In genomic region chr13:98577823-98578285, GRCh38 we compare ENCODE assay signal across 8 cellular contexts. TPM values are rescaled to one million over a fixed set of nuclear protein-coding genes. Genes with fewer than 3 reads are reported as not detected.
DNase-seq lines count a peak whose midpoint lies in the region; ATAC-seq and TF ChIP-seq lines count a peak whose summit lies in the region.

No MANE protein-coding gene starts in this region.

- H3K27ac Mint-ChIP-seq in activated B cell treated with CpG ODN at 0.5 μM for 24 hours: peak overlapping the region; percentile 91

- no peaks in the 10 kb centered on the region for H3K27me3 Mint-ChIP-seq in activated B cell treated with CpG ODN at 0.5 μM for 24 hours

- H3K4me3 Mint-ChIP-seq in activated B cell treated with CpG ODN at 0.5 μM for 24 hours: peak overlapping the region; percentile 86

- H3K9me3 Mint-ChIP-seq in activated B cell treated with CpG ODN at 0.5 μM for 24 hours: no peaks in the 10 kb centered on the region

- H3K4me3 ChIP-seq in HFF-Myc (replicated peaks; ENCODE audit: low read depth, low read length) (peak overlapping the region; percentile 54), skeletal muscle tissue (ENCODE audit: low read length in 3 of 3) (peak overlapping the region; percentile 65 to 89 (median 86))

- TF ChIP-seq CTCF in HFF-Myc (IDR thresholded peaks at IDR 0.05; ENCODE audit: low read depth, low read length, missing control alignments): no peak
- no peak for TF ChIP-seq CTCF in activated B cell treated with CpG ODN at 0.5 μM for 24 hours (IDR thresholded peaks at IDR 0.05)

- H3K27ac ChIP-seq in skeletal muscle tissue (ENCODE audit: low read depth, low read length): peak overlapping the region; percentile 86

- DNase-seq in HFF-Myc (ENCODE audit: extremely low read depth, low read depth) (no peak), activated B cell treated with CpG ODN at 0.5 μM for 24 hours (no peak), left ventricle myocardium superior (no peak), HUDEP-2 (lab: John Stamatoyannopoulos, UW; ENCODE audit: unreplicated experiment in 76 of 76) (no peak)

- CTCF ChIA-PET in activated B cell treated with CpG ODN at 0.5 μM for 24 hours (lab: Charles Lee): interaction anchor here (0.7 to 1.7 kb wide), 3 partner anchors 109 to 132 kb away, joined by 3 to 10 read pairs (median 4); no protein-coding TSS in a partner anchor

- H3K4me1 Mint-ChIP-seq in activated B cell treated with CpG ODN at 0.5 μM for 24 hours: peaks cover 39% of the 10 kb centered on the region

- no peak for ATAC-seq in activated B cell treated with CpG ODN at 0.5 μM for 24 hours (ENCODE audit: low read depth)
- peak; percentile 3 for ATAC-seq in left ventricle myocardium superior
- no peak for ATAC-seq in GM19035 (IDR thresholded peaks at IDR 0.05; ENCODE audit: unreplicated experiment)
- ATAC-seq in GM21723 (IDR thresholded peaks at IDR 0.05; ENCODE audit: unreplicated experiment): no peak
- ATAC-seq in HG03520 (IDR thresholded peaks at IDR 0.05; ENCODE audit: unreplicated experiment): no peak

- H3K36me3 ChIP-seq in skeletal muscle tissue (ENCODE audit: control insufficient read depth in 3 of 3, insufficient read depth in 3 of 3, low read length in 3 of 3): no peaks in the 10 kb centered on the region

- POLR2A ChIA-PET in activated B cell treated with CpG ODN at 0.5 μM for 24 hours (lab: Charles Lee): interaction anchor here (0.6 to 3.0 kb wide), 13 partner anchors 13 to 1145 kb away, joined by 3 to 22 read pairs (median 4); no protein-coding TSS in a partner anchor

- H3K9me3 ChIP-seq in skeletal muscle tissue (ENCODE audit: control insufficient read depth in 3 of 3, low read length in 3 of 3): no peaks in the 10 kb centered on the region

- no peaks in the 10 kb centered on the region for H3K27me3 ChIP-seq in skeletal muscle tissue (ENCODE audit: control insufficient read depth in 3 of 3, insufficient read depth in 3 of 3, low read length in 3 of 3)

- H3K36me3 Mint-ChIP-seq in activated B cell treated with CpG ODN at 0.5 μM for 24 hours (ENCODE audit: low read depth): peaks cover 6% of the 10 kb centered on the region

- H3K9ac ChIP-seq in skeletal muscle tissue (ENCODE audit: low read depth in 1 of 3, low read length in 3 of 3): peak overlapping the region; percentile 93 to 97 (median 95)

- peaks cover 16 to 24% (median 18%) of the 10 kb centered on the region in 3 donors for H3K4me1 ChIP-seq in skeletal muscle tissue (ENCODE audit: control insufficient read depth in 3 of 3, insufficient read depth in 3 of 3, low read length in 3 of 3)

- intact Hi-C loops in activated B cell treated with CpG ODN at 0.5 μM for 24 hours (cut with micrococcal nuclease): loop anchor here (1.0 to 10.0 kb wide), 7 partner anchors 102 to 1027 kb away; partner anchors contain the start of genes CLYBL and UBAC2
- intact Hi-C loops in left ventricle myocardium superior (cut with micrococcal nuclease): loop anchor here (10.0 kb wide), 1 partner anchor 103 kb away; no protein-coding TSS in a partner anchor

RNA-seq across cellular contexts. Expression of gene STK24, which starts 0.9 kb away (rescaled TPM):
- total RNA-seq in activated B cell treated with CpG ODN at 0.5 μM for 24 hours (74.8 and 84.8 TPM in 2 replicates), left ventricle myocardium superior (71.7 TPM), skeletal muscle tissue (19.8 TPM)
